Comparison of ENCODE assay signal across 9 cellular contexts in genomic region chr2:84022810-84023431, GRCh38.
DNase-seq lines count a peak whose midpoint lies in the region; ATAC-seq and TF ChIP-seq lines count a peak whose summit lies in the region.
"Had no signal": no experiment of that assay in that cellular context is flagged by ENCODE, and none has a peak within 500 bp of the region (broad histone marks: within the 10 kb centered on the region; RNA-seq: fewer than 3 reads in every experiment).

No MANE protein-coding gene starts in this region.

- H3K36me3 ChIP-seq in heart right ventricle (no peaks in the 10 kb centered on the region), esophagus muscularis mucosa (no peaks in the 10 kb centered on the region)

- no peak overlapping the region for H3K4me3 Mint-ChIP-seq in progenitor cell of endocrine pancreas (ENCODE audit: low read depth)
- H3K4me3 Mint-ChIP-seq: stimulated activated naive CD8-positive, alpha-beta T cell treated with anti-CD3 and anti-CD28 coated beads, Interleukin-15, Interleukin-2, amounts not matched to agents 100 ng/mL and 50 ng/mL, for 24 hours had no signal

- intact Hi-C loops in heart right ventricle (cut with DNase I) (loop anchor here in 9 of 10 donors (1.0 to 10.0 kb wide), 4 partner anchors 279 to 292 kb away; no protein-coding TSS in a partner anchor), left ventricle myocardium superior (cut with micrococcal nuclease) (loop anchor here (5.0 kb wide), 1 partner anchor 279 kb away; no protein-coding TSS in a partner anchor), esophagus muscularis mucosa (cut with DNase I) (loop anchor here (10.0 kb wide), 1 partner anchor 282 kb away; no protein-coding TSS in a partner anchor)

- H3K4me3 ChIP-seq in heart right ventricle (no peak overlapping the region), esophagus muscularis mucosa (no peak overlapping the region)

- TF ChIP-seq CTCF in heart right ventricle (IDR thresholded peaks at IDR 0.05) (peak in 8 of 9 donors; percentile 19 to 72 (median 64)), esophagus muscularis mucosa (IDR thresholded peaks at IDR 0.05) (peak; percentile 41 to 57 (median 47)), progenitor cell of endocrine pancreas (IDR thresholded peaks at IDR 0.05; ENCODE audit: unreplicated experiment) (peak; percentile 80)

- H3K4me1 Mint-ChIP-seq in progenitor cell of endocrine pancreas (ENCODE audit: low read depth): no peaks in the 10 kb centered on the region

- 40 to 43% methylated on average over 5 of the region's 5 CpGs for WGBS in heart right ventricle, 2 donors
- WGBS in esophagus muscularis mucosa: 53% methylated on average over 5 of the region's 5 CpGs

- H3K36me3 Mint-ChIP-seq in progenitor cell of endocrine pancreas (ENCODE audit: insufficient read depth): no peaks in the 10 kb centered on the region

- H3K4me1 ChIP-seq in heart right ventricle (no peaks in the 10 kb centered on the region), esophagus muscularis mucosa (no peaks in the 10 kb centered on the region)

- no peak overlapping the region for H3K27ac Mint-ChIP-seq in progenitor cell of endocrine pancreas
- H3K27ac Mint-ChIP-seq: stimulated activated naive CD8-positive, alpha-beta T cell treated with anti-CD3 and anti-CD28 coated beads, Interleukin-15, Interleukin-2, amounts not matched to agents 100 ng/mL and 50 ng/mL, for 24 hours had no signal

- DNase-seq in heart right ventricle: peak in 1 of 2 donors; percentile 18
- no peak for DNase-seq in left ventricle myocardium superior
- peak; percentile 25 for DNase-seq in HuH-7 (ENCODE audit: low spot score)
- DNase-seq in RKO (ENCODE audit: low spot score): peak; percentile 64
- DNase-seq in esophagus muscularis mucosa (ENCODE audit: extremely low spot score): no peak
- DNase-seq in progenitor cell of endocrine pancreas (ENCODE audit: low spot score, unreplicated experiment): peak; percentile 17

- H3K9me3 Mint-ChIP-seq in progenitor cell of endocrine pancreas (ENCODE audit: low read depth): no peaks in the 10 kb centered on the region
- H3K9me3 Mint-ChIP-seq: stimulated activated naive CD8-positive, alpha-beta T cell treated with anti-CD3 and anti-CD28 coated beads, Interleukin-15, Interleukin-2, amounts not matched to agents 100 ng/mL and 50 ng/mL, for 24 hours had no signal

- TF ChIP-seq POLR2A in esophagus muscularis mucosa (IDR thresholded peaks at IDR 0.05; ENCODE audit: low read depth): no peak

- no peak overlapping the region for H3K27ac ChIP-seq in heart right ventricle
- H3K27ac ChIP-seq in esophagus muscularis mucosa (replicated peaks in 1 of 4): no peak overlapping the region

- no peak for TF ChIP-seq EP300 in esophagus muscularis mucosa (IDR thresholded peaks at IDR 0.05)

- no peak for ATAC-seq in heart right ventricle
- ATAC-seq in left ventricle myocardium superior: no peak
- ATAC-seq in GM21367 (IDR thresholded peaks at IDR 0.05; ENCODE audit: unreplicated experiment): no peak
- ATAC-seq in HG03378 (IDR thresholded peaks at IDR 0.05; ENCODE audit: unreplicated experiment): no peak

- H3K27me3 Mint-ChIP-seq in progenitor cell of endocrine pancreas: no peaks in the 10 kb centered on the region

- no peaks in the 10 kb centered on the region for H3K27me3 ChIP-seq in heart right ventricle
- no peaks in the 10 kb centered on the region for H3K27me3 ChIP-seq in esophagus muscularis mucosa

- H3K9me3 ChIP-seq in heart right ventricle (peaks cover 0 to 2% (median 0%) of the 10 kb centered on the region in 11 donors), esophagus muscularis mucosa (no peaks in the 10 kb centered on the region)

Comparison
In these comparisons a context has a peak if more than half of its experiments do, and no peak if none do; other contexts are left out.
1. DNase-seq: peak in HuH-7 (single experiment), RKO (single experiment) and progenitor cell of endocrine pancreas (single experiment); none in left ventricle myocardium superior (single experiment) and esophagus muscularis mucosa (single experiment).
2. Peak in every context shown above with its lines, with median percentiles within 50 percentile points of each other: CTCF ChIP-seq.